8 cellular contexts compared by ENCODE assay signal in the genomic region with DNA sequence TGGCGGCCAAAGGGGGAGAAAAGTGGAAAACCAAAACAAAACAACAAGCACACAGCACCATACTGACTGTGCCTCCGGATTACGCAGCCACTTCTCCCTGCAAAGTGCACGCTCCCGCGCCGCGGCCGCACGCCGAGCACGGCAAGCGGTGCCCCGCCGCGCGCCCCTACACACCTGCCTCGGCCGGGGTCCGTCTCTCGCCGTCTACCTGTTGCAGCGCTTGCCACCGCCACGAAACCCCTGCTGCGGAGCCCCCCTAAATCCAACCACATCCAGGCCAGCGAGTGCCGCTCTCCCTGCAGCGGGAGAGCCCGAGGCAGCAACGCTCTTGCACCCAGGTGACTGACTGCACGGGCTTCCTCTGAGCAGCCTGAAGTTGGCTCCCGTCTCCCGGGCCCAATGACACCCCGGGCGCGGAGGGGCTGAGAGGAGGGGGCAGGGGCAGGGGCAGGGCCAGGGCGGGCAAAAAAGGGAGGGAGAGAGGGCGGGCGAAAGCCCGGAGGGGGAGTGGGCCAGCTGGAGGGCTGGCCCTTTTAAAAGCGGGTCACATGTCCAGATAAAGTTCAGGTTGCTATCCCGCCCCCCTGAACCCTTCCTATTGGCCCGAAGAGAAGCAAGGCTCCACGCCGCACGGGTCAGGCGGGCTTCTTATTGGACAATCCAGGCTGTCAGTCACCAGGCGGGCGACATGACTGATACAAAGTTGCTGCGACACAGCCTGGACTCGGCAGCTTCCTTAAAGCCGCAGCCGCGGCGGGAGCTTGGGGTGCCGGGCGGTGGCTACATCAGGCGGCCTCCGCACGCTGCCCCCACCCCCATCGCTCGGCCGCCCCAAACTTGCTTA. TPM values are rescaled to one million over a fixed set of nuclear protein-coding genes. Genes with fewer than 3 reads are reported as not detected.
DNase-seq lines count a peak whose midpoint lies in the region; ATAC-seq, FAIRE-seq and TF ChIP-seq lines count a peak whose summit lies in the region.

TSS of gene NR3C2 (minus strand) at position 429 of the 844 bp plus-strand sequence.

- H3K4me1 ChIP-seq in heart right ventricle = peaks cover 0 to 55% (median 41%) of the 10 kb centered on the region in 9 donors

- 0% methylated on average over 59 to 64 of the region's 64 CpGs for WGBS in heart right ventricle, 2 donors

- H3K9me3 Mint-ChIP-seq in type B pancreatic cell = no peaks in the 10 kb centered on the region

- H3K9me3 ChIP-seq in heart right ventricle = no peaks in the 10 kb centered on the region

- peaks cover 79% of the 10 kb centered on the region for H3K27me3 Mint-ChIP-seq in type B pancreatic cell

- H3K4me1 Mint-ChIP-seq in type B pancreatic cell (ENCODE audit: unreplicated experiment) = no peaks in the 10 kb centered on the region

- no peaks in the 10 kb centered on the region for H3K36me3 Mint-ChIP-seq in type B pancreatic cell

- H3K27ac Mint-ChIP-seq in type B pancreatic cell = peak within 1 kb of the TSS; percentile 82

- peak; percentile 72 for TF ChIP-seq POLR2A in GM12891 (IDR thresholded peaks at IDR 0.05; ENCODE audit: low read depth, low read length)

- peak within 1 kb of the TSS; percentile 98 for H3K4me3 Mint-ChIP-seq in type B pancreatic cell

- intact Hi-C loops in heart right ventricle (cut with DNase I) = loop anchor here in 7 of 10 donors (5.0 to 10.0 kb wide), 9 partner anchors 65 to 583 kb away; no protein-coding TSS in a partner anchor

- H3K36me3 ChIP-seq in heart right ventricle = no peaks in the 10 kb centered on the region

- peak; percentile 98 for ATAC-seq in HG02763 (IDR thresholded peaks at IDR 0.05; ENCODE audit: unreplicated experiment)
- ATAC-seq in heart right ventricle = peak; percentile 89 to 97 (median 95)

- H3K4me3 ChIP-seq in heart right ventricle = peak within 1 kb of the TSS; percentile 62 to 97 (median 89)

- FAIRE-seq in GM12891 (lab: Jason Lieb, UNC) = peak; percentile 88

- TF ChIP-seq CTCF in heart right ventricle (IDR thresholded peaks at IDR 0.05) (no peak), type B pancreatic cell (conservative IDR thresholded peaks at IDR 0.05) (no peak)

- DNase-seq in GM12891 (ENCODE audit: insufficient read length, low spot score) (peak; percentile 97), NCI-H1436 (lab: John Stamatoyannopoulos, UW) (peak; percentile 83), T-helper 1 cell (peak; percentile 95 to 97 (median 96)), amygdala (lab: John Stamatoyannopoulos, UW) (peak; percentile 42 to 100 (median 99)), heart right ventricle (peak; percentile 96 to 100), pons (ENCODE audit: low spot score) (peak; percentile 99), type B pancreatic cell (ENCODE audit: extremely low spot score, unreplicated experiment) (peak; percentile 95)

- peaks cover 0 to 75% (median 0%) of the 10 kb centered on the region in 7 donors for H3K27me3 ChIP-seq in heart right ventricle

- peak within 1 kb of the TSS; percentile 73 to 98 (median 92) for H3K27ac ChIP-seq in heart right ventricle

TF ChIP-seq in GM12891, 5 proteins besides CTCF, POLR2A, EP300 and RAD21:
- TF ChIP-seq POU2F2 (IDR thresholded peaks at IDR 0.05; ENCODE audit: low read depth, low read length) (peak; percentile 67; the same call in 1 of the 2 replicates), POLR2AphosphoS5 (IDR thresholded peaks at IDR 0.05; ENCODE audit: low read depth, low read length) (peak; percentile 66), PAX5 (IDR thresholded peaks at IDR 0.05; ENCODE audit: insufficient read depth, low read length, severe bottlenecking) (no peak), TAF1 (IDR thresholded peaks at IDR 0.05; ENCODE audit: low read depth, low read length) (0 out of 2 replicates have a peak, but pooled peaks have one; percentile 43), SPI1 (IDR thresholded peaks at IDR 0.05; ENCODE audit: low read depth, low read length) (no peak)

RNA-seq across cellular contexts. Expression of gene NR3C2, which starts in this region (rescaled TPM):
- polyA plus RNA-seq in GM12891 (2012; ENCODE audit: low read depth, missing spikeins) = not detected
- total RNA-seq in heart right ventricle (10 to 100 TPM; 15.4 to 28.6 (median 23.7) TPM), type B pancreatic cell (ENCODE audit: low replicate concordance) (11.5 and 13.9 TPM in 2 replicates)
- 1 to 10 TPM; 2.2 to 4.2 TPM for polyA plus RNA-seq in heart right ventricle

Comparison
In these comparisons a context has a peak if more than half of its experiments do, and no peak if none do; other contexts are left out.
1. Peak in every context shown above with its lines: DNase-seq, ATAC-seq, H3K4me3 ChIP-seq and H3K27ac ChIP-seq.